In genomic region chr4:89681219-89681618, GRCh38 we compare ENCODE assay signal across 13 cellular contexts.
A peak's percentile ranks its signal among the peaks of the same experiment; 100 is the strongest.
DNase-seq lines count a peak whose midpoint lies in the region; ATAC-seq, FAIRE-seq and TF ChIP-seq lines count a peak whose summit lies in the region.
"Had no signal": no experiment of that assay in that cellular context is flagged by ENCODE, and none has a peak within 500 bp of the region (broad histone marks: within the 10 kb centered on the region; RNA-seq: fewer than 3 reads in every experiment).

No MANE protein-coding gene starts in this region.

- no peak overlapping the region for H3K23ac ChIP-seq in H9 (ENCODE audit: insufficient read length, low read depth, low read length)

- no peaks in the 10 kb centered on the region for H3K79me1 ChIP-seq in H9 (ENCODE audit: insufficient read depth, low read depth, low read length, poor library complexity, severe bottlenecking)

- peaks cover 0 to 36% (median 15%) of the 10 kb centered on the region in 3 experiments; a peak in 6 of 7 replicates for H3K36me3 Mint-ChIP-seq in H9 (ENCODE audit: insufficient read depth in 1 of 3, low read depth in 3 of 3)
- peaks cover 8% of the 10 kb centered on the region for H3K36me3 Mint-ChIP-seq in mesothelial cell of epicardium
- H3K36me3 Mint-ChIP-seq: CD14-positive monocyte had no signal

- H4K91ac ChIP-seq in H9 (ENCODE audit: insufficient read length, low read depth, low read length), result no peak overlapping the region

- no peak overlapping the region for H3K18ac ChIP-seq in H9 (ENCODE audit: insufficient read length, low read depth, low read length)

- WGBS in H9 (ENCODE audit: extremely low coverage, insufficient read length, low lambda C conversion rate), result no CpG with 5 or more reads among the region's 8 CpGs
- WGBS in ectodermal cell, 2 experiments, result 53 to 54% methylated on average over 8 of the region's 8 CpGs
- WGBS in pancreas, 2 donors, result 62 to 65% methylated on average over 8 of the region's 8 CpGs

- H3K4me3 Mint-ChIP-seq in H9, result peak overlapping the region in 1 of 2 experiments; percentile 72; a peak in 2 of 5 replicates
- H3K4me3 Mint-ChIP-seq in mesothelial cell of epicardium, result peak overlapping the region; percentile 60
- H3K4me3 Mint-ChIP-seq: CD14-positive monocyte had no signal

- H4K20me1 ChIP-seq in H9 (ENCODE audit: control insufficient read depth, insufficient read depth, insufficient read length), result no peaks in the 10 kb centered on the region

- H3K56ac ChIP-seq in H9 (ENCODE audit: insufficient read length, low read depth, low read length), result no peak overlapping the region

- no peaks in the 10 kb centered on the region for H3K36me3 ChIP-seq in ectodermal cell (ENCODE audit: control insufficient read depth, insufficient read depth, low read length)
- no peaks in the 10 kb centered on the region for H3K36me3 ChIP-seq in pancreas
- H3K36me3 ChIP-seq: cardiac muscle cell had no signal

- intact Hi-C loops in pancreas (cut with DNase I), result no loop called here
- intact Hi-C loops in cardiac septum (cut with DNase I), result no loop called here

- no peak for ATAC-seq in pancreas

- no peak overlapping the region for H4K8ac ChIP-seq in H9 (replicated peaks; ENCODE audit: insufficient read length, low read depth, low read length)

- H3K4me2 ChIP-seq in H9 (ENCODE audit: insufficient read depth, insufficient read length, low read length), result peak overlapping the region; percentile 33

- no peak overlapping the region for H2BK12ac ChIP-seq in H9 (ENCODE audit: insufficient read length, low read depth, low read length)

- H3K9me3 ChIP-seq in H9 (ENCODE audit: control insufficient read depth, low read depth, low read length), result no peaks in the 10 kb centered on the region
- no peaks in the 10 kb centered on the region for H3K9me3 ChIP-seq in ectodermal cell (ENCODE audit: control insufficient read depth, low read length)
- H3K9me3 ChIP-seq in pancreas, result no peaks in the 10 kb centered on the region
- H3K9me3 ChIP-seq: testis had no signal

- H3T11ph ChIP-seq in H9 (ENCODE audit: low read length), result no peak overlapping the region

- no peak overlapping the region for H2AK5ac ChIP-seq in H9 (ENCODE audit: insufficient read length, low read length)

- H3K4me3 ChIP-seq in ectodermal cell (ENCODE audit: insufficient read depth, low read depth, low read length), result peak overlapping the region; percentile 18
- no peak overlapping the region for H3K4me3 ChIP-seq in pancreas
- H3K4me3 ChIP-seq: cardiac muscle cell, testis had no signal

- no peak overlapping the region for H2BK20ac ChIP-seq in H9 (ENCODE audit: low read depth, low read length, poor library complexity, severe bottlenecking)

- peak overlapping the region; percentile 67 for H3K9ac ChIP-seq in H9 (ENCODE audit: extremely low read depth, insufficient read length, low read length)

- TF ChIP-seq CTCF in H9 (conservative IDR thresholded peaks at IDR 0.05) (no peak), mesothelial cell of epicardium (IDR thresholded peaks at IDR 0.05; ENCODE audit: unreplicated experiment) (no peak), pancreas (IDR thresholded peaks at IDR 0.05) (no peak)

- H3K27ac Mint-ChIP-seq in H9, result peak overlapping the region in 1 of 3 experiments; percentile 88; a peak in 3 of 7 replicates
- peak overlapping the region; percentile 43 for H3K27ac Mint-ChIP-seq in mesothelial cell of epicardium

- H2BK120ac ChIP-seq in H9 (ENCODE audit: low read depth, low read length, poor library complexity, severe bottlenecking), result no peak overlapping the region

- FAIRE-seq in pancreas (lab: Jason Lieb, UNC), result no peak

- no peak overlapping the region for H2BK15ac ChIP-seq in H9 (ENCODE audit: low read depth, low read length)

- peaks cover 10 to 15% of the 10 kb centered on the region in 2 experiments for H3K9me3 Mint-ChIP-seq in H9
- H3K9me3 Mint-ChIP-seq in mesothelial cell of epicardium, result peaks cover 10% of the 10 kb centered on the region

- H3K27me3 Mint-ChIP-seq in H9 (ENCODE audit: low read depth) (peaks cover 1% of the 10 kb centered on the region; the same call in 1 of the 2 replicates), mesothelial cell of epicardium (ENCODE audit: low read depth) (no peaks in the 10 kb centered on the region)

- H2BK5ac ChIP-seq in H9 (ENCODE audit: insufficient read length, low read length), result no peak overlapping the region

- no peaks in the 10 kb centered on the region for H3K79me2 ChIP-seq in H9 (ENCODE audit: insufficient read depth, low read length)

- H3K4me1 Mint-ChIP-seq in H9 (peaks cover 14 to 23% of the 10 kb centered on the region in 2 experiments), mesothelial cell of epicardium (peaks cover 5% of the 10 kb centered on the region)

- no peak overlapping the region for H3K14ac ChIP-seq in H9 (ENCODE audit: insufficient read depth, low read length)

- H3K4me1 ChIP-seq in H9 (ENCODE audit: insufficient read depth, low read length) (no peaks in the 10 kb centered on the region), ectodermal cell (ENCODE audit: control insufficient read depth, insufficient read depth, low read length) (no peaks in the 10 kb centered on the region), pancreas (no peaks in the 10 kb centered on the region)
- H3K4me1 ChIP-seq: testis had no signal

- no peaks in the 10 kb centered on the region for H3K27me3 ChIP-seq in H9 (ENCODE audit: insufficient read depth, low read length)
- no peaks in the 10 kb centered on the region for H3K27me3 ChIP-seq in ectodermal cell (ENCODE audit: control insufficient read depth, insufficient read depth, low read length, poor library complexity, severe bottlenecking)
- H3K27me3 ChIP-seq in pancreas, result no peaks in the 10 kb centered on the region
- H3K27me3 ChIP-seq: cardiac muscle cell, testis had no signal

- peak; percentile 95 for DNase-seq in H9
- peak; percentile 64 for DNase-seq in NCI-H345 (lab: John Stamatoyannopoulos, UW)
- peak in 1 of 2 experiments; percentile 40 for DNase-seq in mesothelial cell of epicardium (ENCODE audit: low spot score in 2 of 2, unreplicated experiment in 2 of 2)
- DNase-seq in medulla oblongata (ENCODE audit: extremely low spot score), result no peak
- DNase-seq in pancreas, result no peak
- no peak for DNase-seq in iPS-NIHi11 (ENCODE audit: low spot score)
- no peak for DNase-seq in cardiac septum (ENCODE audit: low spot score)
- DNase-seq: activated CD4-positive, CD25-positive, alpha-beta regulatory T cell; RPMI8226; testis had no signal

- no peak overlapping the region for H2AFZ ChIP-seq in H9 (ENCODE audit: low read length)

- H3K23me2 ChIP-seq in H9 (ENCODE audit: insufficient read length, low read depth, low read length, poor library complexity, severe bottlenecking), result no peaks in the 10 kb centered on the region

- H3K27ac ChIP-seq in H9 (ENCODE audit: insufficient read length, low read depth, low read length) (no peak overlapping the region), ectodermal cell (ENCODE audit: insufficient read depth, low read depth, low read length, poor library complexity, severe bottlenecking) (no peak overlapping the region), pancreas (no peak overlapping the region)
- H3K27ac ChIP-seq: cardiac muscle cell, testis had no signal

- no peak overlapping the region for H4K5ac ChIP-seq in H9 (ENCODE audit: insufficient read length, low read depth, low read length)

- H3K4ac ChIP-seq in H9 (ENCODE audit: low read depth, low read length), result no peak overlapping the region

Comparison
In these comparisons a context has a peak if more than half of its experiments do, and no peak if none do; other contexts are left out.
1. DNase-seq: peak in H9 (single experiment) and NCI-H345 (single experiment); none in medulla oblongata (single experiment), pancreas (0 of 6), iPS-NIHi11 (single experiment) and cardiac septum (single experiment).